17 cellular contexts compared by ENCODE assay signal in the genomic region with DNA sequence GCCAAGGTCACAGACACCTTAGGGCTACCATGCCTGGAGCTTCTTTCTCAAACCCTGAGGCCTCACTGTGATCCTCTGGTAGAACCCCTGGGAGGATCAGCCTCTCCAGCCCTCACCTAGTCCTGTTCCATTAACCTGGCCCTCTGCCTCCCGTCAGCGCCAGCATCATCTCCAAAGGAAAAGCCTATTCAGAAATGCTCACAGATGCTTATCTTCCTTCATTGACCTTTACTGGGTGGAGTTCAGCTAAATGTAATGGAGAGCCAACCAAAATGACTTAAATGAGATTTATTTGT. TPM values are rescaled to one million over a fixed set of nuclear protein-coding genes. Genes with fewer than 3 reads are reported as not detected.
DNase-seq lines count a peak whose midpoint lies in the region; ATAC-seq and TF ChIP-seq lines count a peak whose summit lies in the region.
"Had no signal": no experiment of that assay in that cellular context is flagged by ENCODE, and none has a peak within 500 bp of the region (broad histone marks: within the 10 kb centered on the region; RNA-seq: fewer than 3 reads in every experiment).

No MANE protein-coding gene starts in this region.

- peak overlapping the region; percentile 23 for H2BK12ac ChIP-seq in trophoblast cell (ENCODE audit: low read length)

- CTCF ChIA-PET in PC-3 (lab: Charles Lee) = no interaction called here

- POLR2A ChIA-PET in PC-3 (lab: Charles Lee; ENCODE audit: unreplicated experiment) = no interaction called here

- no peaks in the 10 kb centered on the region for H4K20me1 ChIP-seq in PC-3 (ENCODE audit: low read length)

- H2BK120ac ChIP-seq in trophoblast cell (ENCODE audit: insufficient read depth, low read length, poor library complexity) = no peak overlapping the region

- H3K4me3 Mint-ChIP-seq in T-helper 17 cell = peak overlapping the region; percentile 10
- H3K4me3 Mint-ChIP-seq in natural killer cell treated with Interleukin-12 subunit alpha and Interleukin-12 subunit beta and Interleukin-15 and Interleukin-18, amount 100 ng/mL, for 72 hours = no peak overlapping the region
- H3K4me3 Mint-ChIP-seq: CD4-positive, alpha-beta T cell; GM23338 had no signal

- no peak for DNase-seq in T-helper 17 cell
- peak; percentile 84 for DNase-seq in esophagus muscularis mucosa (ENCODE audit: extremely low spot score)
- peak; percentile 23 for DNase-seq in natural killer cell treated with Interleukin-12 subunit alpha and Interleukin-12 subunit beta and Interleukin-15 and Interleukin-18, amount 100 ng/mL, for 72 hours (ENCODE audit: low spot score)
- peak in 1 of 2 donors; percentile 61 for DNase-seq in trophoblast cell
- no peak for DNase-seq in GM10266 (ENCODE audit: extremely low spot score)
- no peak for DNase-seq in PC-3
- DNase-seq: AML-193; Caco-2; CD4-positive, alpha-beta T cell; DMS79; GDM1; HCEC 1CT; IMR-90 had no signal

- no peaks in the 10 kb centered on the region for H3K9me2 ChIP-seq in PC-3 (replicated peaks; ENCODE audit: low read length)

- no peak overlapping the region for H3K27ac Mint-ChIP-seq in T-helper 17 cell
- no peak overlapping the region for H3K27ac Mint-ChIP-seq in natural killer cell treated with Interleukin-12 subunit alpha and Interleukin-12 subunit beta and Interleukin-15 and Interleukin-18, amount 100 ng/mL, for 72 hours
- H3K27ac Mint-ChIP-seq: CD4-positive, alpha-beta T cell; GM23338 had no signal

- H3K18ac ChIP-seq in trophoblast cell (ENCODE audit: low read length) = no peak overlapping the region

- no peak overlapping the region for H4K8ac ChIP-seq in trophoblast cell (ENCODE audit: low read depth, low read length)

- H3K27me3 ChIP-seq in esophagus muscularis mucosa (peaks cover 0 to 19% (median 0%) of the 10 kb centered on the region in 4 donors), trophoblast cell (ENCODE audit: insufficient read depth, low read length) (no peaks in the 10 kb centered on the region), PC-3 (ENCODE audit: low read length) (peaks cover 7% of the 10 kb centered on the region; the same call in 1 of the 2 replicates)

- no peak overlapping the region for H4K12ac ChIP-seq in trophoblast cell (ENCODE audit: low read depth, low read length)

- no peak overlapping the region for H3K4me3 ChIP-seq in esophagus muscularis mucosa
- no peak overlapping the region for H3K4me3 ChIP-seq in trophoblast cell (ENCODE audit: low read depth, low read length)
- H3K4me3 ChIP-seq in PC-3 (ENCODE audit: low read length) = no peak overlapping the region
- H3K4me3 ChIP-seq: A549 had no signal

- H2AFZ ChIP-seq in trophoblast cell (ENCODE audit: insufficient read depth, low read length, poor library complexity) (no peak overlapping the region), PC-3 (ENCODE audit: low read length) (no peak overlapping the region)
- H2AFZ ChIP-seq: GM23338 had no signal

- no peak for TF ChIP-seq EP300 in esophagus muscularis mucosa (IDR thresholded peaks at IDR 0.05)

- TF ChIP-seq POLR2A in esophagus muscularis mucosa (IDR thresholded peaks at IDR 0.05; ENCODE audit: low read depth) = no peak

- H3K27ac ChIP-seq in esophagus muscularis mucosa (replicated peaks in 1 of 4) (no peak overlapping the region), trophoblast cell (ENCODE audit: low read depth, low read length) (no peak overlapping the region), PC-3 (ENCODE audit: low read length) (no peak overlapping the region)
- H3K27ac ChIP-seq: A549, C4-2B had no signal

- peaks cover 2% of the 10 kb centered on the region for H3K4me1 Mint-ChIP-seq in T-helper 17 cell
- H3K4me1 Mint-ChIP-seq in natural killer cell treated with Interleukin-12 subunit alpha and Interleukin-12 subunit beta and Interleukin-15 and Interleukin-18, amount 100 ng/mL, for 72 hours (ENCODE audit: low read depth in 2 of 2) = peaks cover 0 to 3% of the 10 kb centered on the region in 2 donors

- 96% methylated on average over 2 of the region's 2 CpGs for WGBS in esophagus muscularis mucosa
- WGBS in trophoblast cell (ENCODE audit: extremely low coverage, insufficient coverage, insufficient read length) = no CpG with 5 or more reads among the region's 2 CpGs

- H3K4me1 ChIP-seq in esophagus muscularis mucosa (peaks cover 11 to 27% (median 21%) of the 10 kb centered on the region in 4 donors), trophoblast cell (ENCODE audit: control insufficient read depth in 1 of 2, insufficient read depth in 2 of 2, low read length in 2 of 2) (peaks cover 23 to 24% of the 10 kb centered on the region in 2 experiments), PC-3 (ENCODE audit: insufficient read depth, low read length) (no peaks in the 10 kb centered on the region)
- H3K4me1 ChIP-seq: Caco-2 had no signal

- H3K9ac ChIP-seq in trophoblast cell (ENCODE audit: low read length) = no peak overlapping the region
- no peak overlapping the region for H3K9ac ChIP-seq in PC-3 (ENCODE audit: low read length)

- peaks cover 36% of the 10 kb centered on the region for H3K79me1 ChIP-seq in trophoblast cell (ENCODE audit: low read length)

- no TSS peak for BruUV-seq in PC-3 (replicated peaks; lab: Mats Ljungman, UMichigan)

- TF ChIP-seq CTCF in esophagus muscularis mucosa (IDR thresholded peaks at IDR 0.05) (no peak), GM10266 (IDR thresholded peaks at IDR 0.05; ENCODE audit: control insufficient read depth, insufficient read depth, low read depth, missing control alignments) (no peak), PC-3 (conservative IDR thresholded peaks at IDR 0.05; ENCODE audit: low read depth, low read length) (no peak)

- intact Hi-C loops in esophagus muscularis mucosa (cut with DNase I) (loop anchor here (10.0 kb wide), 1 partner anchor 97 kb away; no protein-coding TSS in a partner anchor), PC-3 (cut with micrococcal nuclease) (no loop called here)

- H3F3A ChIP-seq in PC-3 (ENCODE audit: low read length, unreplicated experiment) = no peaks in the 10 kb centered on the region

- H3K36me3 Mint-ChIP-seq in T-helper 17 cell (ENCODE audit: low read depth) = no peaks in the 10 kb centered on the region
- H3K36me3 Mint-ChIP-seq in natural killer cell treated with Interleukin-12 subunit alpha and Interleukin-12 subunit beta and Interleukin-15 and Interleukin-18, amount 100 ng/mL, for 72 hours = no peaks in the 10 kb centered on the region

- H3K79me2 ChIP-seq in trophoblast cell (ENCODE audit: control insufficient read depth, insufficient read depth, low read length, poor library complexity) (peaks cover 14% of the 10 kb centered on the region), PC-3 (ENCODE audit: low read length) (no peaks in the 10 kb centered on the region)

- H3K4me2 ChIP-seq in trophoblast cell (ENCODE audit: low read length) (no peak overlapping the region), PC-3 (ENCODE audit: low read length) (no peak overlapping the region)
- H3K4me2 ChIP-seq: A549 had no signal

- H3K36me3 ChIP-seq in esophagus muscularis mucosa (no peaks in the 10 kb centered on the region), trophoblast cell (ENCODE audit: control insufficient read depth in 1 of 2, insufficient read depth in 2 of 2, low read length in 2 of 2) (no peaks in the 10 kb centered on the region), PC-3 (ENCODE audit: low read depth, low read length) (no peaks in the 10 kb centered on the region)

- H3K9me3 ChIP-seq in T-helper 17 cell (ENCODE audit: control insufficient read depth, low read length, poor library complexity, severe bottlenecking) = no peaks in the 10 kb centered on the region
- no peaks in the 10 kb centered on the region for H3K9me3 ChIP-seq in esophagus muscularis mucosa
- H3K9me3 ChIP-seq in trophoblast cell (ENCODE audit: insufficient read depth, low read depth, low read length) = peaks cover 4% of the 10 kb centered on the region
- H3K9me3 ChIP-seq in PC-3 (ENCODE audit: low read length) = no peaks in the 10 kb centered on the region
- H3K9me3 ChIP-seq: A549, Caco-2 had no signal

- no peak overlapping the region for H3K23ac ChIP-seq in trophoblast cell (ENCODE audit: low read length)

- no peak overlapping the region for H3K4ac ChIP-seq in trophoblast cell (ENCODE audit: low read depth, low read length)

- ATAC-seq in T-helper 17 cell (no peak), HG03045 (IDR thresholded peaks at IDR 0.05; ENCODE audit: unreplicated experiment) (no peak), PC-3 (no peak)
- no peak for ATAC-seq in natural killer cell treated with Interleukin-12 subunit alpha and Interleukin-12 subunit beta and Interleukin-15 and Interleukin-18, amount 100 ng/mL, for 72 hours
- ATAC-seq: A549, GM23338 had no signal

- H3K27me3 Mint-ChIP-seq in T-helper 17 cell = peaks cover 75% of the 10 kb centered on the region
- peaks cover 24 to 31% of the 10 kb centered on the region in 2 donors for H3K27me3 Mint-ChIP-seq in natural killer cell treated with Interleukin-12 subunit alpha and Interleukin-12 subunit beta and Interleukin-15 and Interleukin-18, amount 100 ng/mL, for 72 hours

- H2AK5ac ChIP-seq in trophoblast cell (ENCODE audit: low read length) = no peak overlapping the region

- no peak overlapping the region for H2BK5ac ChIP-seq in trophoblast cell (ENCODE audit: low read depth, low read length, poor library complexity)

- no peaks in the 10 kb centered on the region for H3K9me3 Mint-ChIP-seq in natural killer cell treated with Interleukin-12 subunit alpha and Interleukin-12 subunit beta and Interleukin-15 and Interleukin-18, amount 100 ng/mL, for 72 hours
- H3K9me3 Mint-ChIP-seq: CD4-positive, alpha-beta T cell; GM23338 had no signal

- no peak overlapping the region for H3K14ac ChIP-seq in trophoblast cell (ENCODE audit: low read length)

- H4K91ac ChIP-seq in trophoblast cell (ENCODE audit: low read depth, low read length) = peak overlapping the region; percentile 55

RNA-seq across cellular contexts. Expression of gene SLCO2A1, which starts 1.8 kb away (rescaled TPM):
- total RNA-seq in T-helper 17 cell (under 1 TPM in 1 of 2 donors, not detected in 1; 0.16 TPM), esophagus muscularis mucosa (10 to 100 TPM in 3 of 4 donors, 1 to 10 TPM in 1; 8.3 to 17.6 (median 13.8) TPM), PC-3 (2014; rRNA removed) (not detected in 2 replicates)
- total RNA-seq in natural killer cell treated with Interleukin-12 subunit alpha and Interleukin-12 subunit beta and Interleukin-15 and Interleukin-18, amount 100 ng/mL, for 72 hours = not detected
- 416 and 421 TPM in 2 replicates for polyA plus RNA-seq in trophoblast cell (2013)
- total RNA-seq: CD4-positive, alpha-beta T cell had no signal

Comparison
In these comparisons a context has a peak if more than half of its experiments do, and no peak if none do; other contexts are left out.
1. DNase-seq: peak in esophagus muscularis mucosa (single experiment) and natural killer cell treated with Interleukin-12 subunit alpha and Interleukin-12 subunit beta and Interleukin-15 and Interleukin-18, amount 100 ng/mL, for 72 hours (single experiment); none in T-helper 17 cell (0 of 3), GM10266 (single experiment) and PC-3 (single experiment).